ENCODE assay signal across 10 cellular contexts in the genomic region with DNA sequence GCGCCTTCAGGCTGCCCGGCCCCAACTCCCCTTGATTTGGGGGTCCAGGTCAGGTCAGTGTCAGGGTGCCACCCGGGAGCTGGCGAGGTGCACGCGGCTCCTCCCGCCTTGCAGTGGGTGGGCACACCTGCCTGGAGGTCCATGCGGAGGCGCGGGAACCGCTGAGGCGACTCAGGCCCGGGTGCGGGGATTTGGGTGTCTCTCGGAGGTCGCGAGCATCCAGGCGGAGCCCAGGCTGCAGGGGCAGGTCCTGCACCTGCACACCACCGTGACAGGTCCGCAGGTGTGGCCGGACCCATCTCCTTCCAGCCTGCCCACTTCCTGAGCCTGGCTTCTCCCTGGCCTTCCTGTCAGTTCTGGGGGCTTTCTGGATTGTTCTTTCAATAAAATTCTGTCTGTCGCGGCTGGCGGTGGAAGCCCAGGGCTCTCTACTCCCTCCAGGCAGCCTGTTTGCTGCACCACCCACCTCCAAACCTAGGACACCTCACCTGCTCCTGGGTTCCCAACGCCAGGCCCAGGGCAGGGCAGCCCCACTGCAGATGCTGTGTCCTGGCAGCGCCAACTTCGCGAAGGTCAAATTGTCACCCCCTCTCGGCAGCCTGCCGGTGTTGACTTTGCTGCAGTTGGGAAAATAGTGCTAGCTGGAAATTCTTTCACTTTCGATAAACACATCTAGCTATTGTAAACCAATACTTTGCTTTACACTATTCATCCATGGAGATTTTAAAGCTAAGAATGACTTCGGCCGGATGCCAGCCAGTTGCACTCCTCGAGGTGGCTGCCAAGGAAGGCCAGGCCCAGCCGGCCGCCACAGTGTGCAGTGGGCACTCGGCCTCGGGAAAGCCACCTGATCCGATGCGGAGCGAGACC. TPM values are rescaled to one million over a fixed set of nuclear protein-coding genes. Genes with fewer than 3 reads are reported as not detected.
DNase-seq lines count a peak whose midpoint lies in the region; ATAC-seq and TF ChIP-seq lines count a peak whose summit lies in the region.
"Had no signal": no experiment of that assay in that cellular context is flagged by ENCODE, and none has a peak within 500 bp of the region (broad histone marks: within the 10 kb centered on the region; RNA-seq: fewer than 3 reads in every experiment).

No MANE protein-coding gene starts in this region.

- TF ChIP-seq CTCF in AG04449 (IDR thresholded peaks at IDR 0.05; ENCODE audit: insufficient read depth, low read length, missing control alignments) (no peak), PC-3 (conservative IDR thresholded peaks at IDR 0.05; ENCODE audit: low read depth, low read length) (no peak), epithelial cell of proximal tubule (conservative IDR thresholded peaks at IDR 0.05; ENCODE audit: low read depth, low read length) (no peak), natural killer cell (IDR thresholded peaks at IDR 0.05) (no peak), GM13976 (IDR thresholded peaks at IDR 0.05; ENCODE audit: borderline replicate concordance, control extremely low read depth, extremely low read depth, insufficient read depth, missing control alignments) (no peak)

- no peak overlapping the region for H3K4me3 Mint-ChIP-seq in natural killer cell
- H3K4me3 Mint-ChIP-seq: activated naive CD8-positive, alpha-beta T cell had no signal

- H3K36me3 ChIP-seq in PC-3 (ENCODE audit: low read depth, low read length): no peaks in the 10 kb centered on the region

- intact Hi-C loops in PC-3 (cut with micrococcal nuclease) (no loop called here), natural killer cell (cut with micrococcal nuclease) (no loop called here)

- DNase-seq in AG04449 (ENCODE audit: low read depth, low spot score) (no peak), PC-3 (no peak), epithelial cell of proximal tubule (ENCODE audit: low read depth) (no peak), natural killer cell (peak; percentile 15), COLO668 (lab: John Stamatoyannopoulos, UW; ENCODE audit: unreplicated experiment) (no peak), GDM1 (lab: John Stamatoyannopoulos, UW) (no peak), DMS 273 (lab: John Stamatoyannopoulos, UW; ENCODE audit: unreplicated experiment) (no peak), GM13976 (ENCODE audit: low spot score) (no peak)

- CTCF ChIA-PET in AG04449 (lab: Yijun Ruan, JAX): no interaction called here
- CTCF ChIA-PET in PC-3 (lab: Charles Lee): no interaction called here

- H3K9me2 ChIP-seq in PC-3 (replicated peaks; ENCODE audit: low read length): no peaks in the 10 kb centered on the region

- H3K79me2 ChIP-seq in PC-3 (ENCODE audit: low read length): no peaks in the 10 kb centered on the region

- peak overlapping the region; percentile 82 for H2AFZ ChIP-seq in PC-3 (ENCODE audit: low read length)

- no peak overlapping the region for H3K27ac ChIP-seq in PC-3 (ENCODE audit: low read length)

- no peaks in the 10 kb centered on the region for H3K9me3 ChIP-seq in PC-3 (ENCODE audit: low read length)

- BruUV-seq in PC-3 (replicated peaks; lab: Mats Ljungman, UMichigan): no TSS peak

- POLR2A ChIA-PET in AG04449 (lab: Yijun Ruan, JAX): no interaction called here
- POLR2A ChIA-PET in PC-3 (lab: Charles Lee; ENCODE audit: unreplicated experiment): interaction anchor here (0.6 kb wide), 1 partner anchor 16 kb away, joined by 3 read pairs; no protein-coding TSS in a partner anchor

- H3K27me3 Mint-ChIP-seq in natural killer cell (ENCODE audit: low read depth in 2 of 2): peaks cover 28 to 32% of the 10 kb centered on the region in 2 donors

- H3K4me2 ChIP-seq in PC-3 (ENCODE audit: low read length): peak overlapping the region; percentile 86

- no peaks in the 10 kb centered on the region for H3K9me3 Mint-ChIP-seq in natural killer cell

- H3K4me3 ChIP-seq in AG04449 (ENCODE audit: low read depth, low read length): peak overlapping the region; percentile 32; the same call in 1 of the 2 replicates
- peak overlapping the region; percentile 58; the same call in 1 of the 2 replicates for H3K4me3 ChIP-seq in PC-3 (ENCODE audit: low read length)
- H3K4me3 ChIP-seq in epithelial cell of proximal tubule (ENCODE audit: low read depth, low read length): peak overlapping the region; percentile 38
- H3K4me3 ChIP-seq: skin epidermis had no signal

- no peak overlapping the region for H3K27ac Mint-ChIP-seq in natural killer cell
- H3K27ac Mint-ChIP-seq: activated naive CD8-positive, alpha-beta T cell had no signal

- no peaks in the 10 kb centered on the region for H3F3A ChIP-seq in PC-3 (ENCODE audit: low read length, unreplicated experiment)

- no peaks in the 10 kb centered on the region for H4K20me1 ChIP-seq in PC-3 (ENCODE audit: low read length)

- H3K36me3 Mint-ChIP-seq in natural killer cell: no peaks in the 10 kb centered on the region
- H3K36me3 Mint-ChIP-seq: activated naive CD8-positive, alpha-beta T cell had no signal

- peaks cover 4% of the 10 kb centered on the region for H3K27me3 ChIP-seq in PC-3 (ENCODE audit: low read length)

- in situ Hi-C loops in GM13976 (cut with MboI; ENCODE audit: low sequenced_read_pairs, unreplicated experiment): no loop called here

- peaks cover 20% of the 10 kb centered on the region for H3K4me1 ChIP-seq in PC-3 (ENCODE audit: insufficient read depth, low read length)

- no peak overlapping the region for H3K9ac ChIP-seq in PC-3 (ENCODE audit: low read length)

- ATAC-seq in PC-3 (no peak), natural killer cell (no peak)

- H3K4me1 Mint-ChIP-seq in natural killer cell: peaks cover 0 to 4% of the 10 kb centered on the region in 2 donors

RNA-seq across cellular contexts. Expression of gene FGFRL1, which starts 35.9 kb away (rescaled TPM):
- total RNA-seq in PC-3 (2014; rRNA removed): 31.2 and 42.6 TPM in 2 replicates
- 43.6 and 52.5 TPM in 2 replicates for total RNA-seq in epithelial cell of proximal tubule
- total RNA-seq in natural killer cell: 10 to 100 TPM; 28.0 to 39.8 (median 32.5) TPM

RNA-seq across cellular contexts. Expression of gene SLC26A1, which starts 54.1 kb away (rescaled TPM):
- total RNA-seq in PC-3 (2014; rRNA removed) (0.52 TPM in 1 of 2 replicates, not detected in the other), epithelial cell of proximal tubule (0.35 and 1.3 TPM in 2 replicates), natural killer cell (under 1 TPM; 0.19 to 0.80 (median 0.61) TPM)
